11 cellular contexts compared by ENCODE assay signal in the genomic region with DNA sequence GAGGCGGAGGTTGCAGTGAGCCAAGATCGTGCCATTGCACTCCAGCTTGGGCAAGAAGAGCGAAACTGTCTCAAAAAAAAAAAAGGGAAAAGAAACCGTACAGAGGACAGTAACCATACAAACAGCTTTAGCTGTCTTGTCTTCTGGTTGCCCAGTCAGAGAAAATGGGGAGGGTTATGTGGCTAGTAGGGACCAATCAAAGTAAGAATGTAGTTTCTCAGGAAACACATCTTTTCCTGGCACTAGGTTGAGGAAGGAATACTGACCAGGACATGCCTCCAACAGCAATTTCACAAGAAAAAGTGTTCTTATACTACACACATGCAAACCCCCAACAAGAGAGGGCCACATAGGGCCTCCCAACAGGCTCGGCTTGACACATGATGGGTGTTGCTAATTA. TPM values are rescaled to one million over a fixed set of nuclear protein-coding genes. Genes with fewer than 3 reads are reported as not detected.
DNase-seq lines count a peak whose midpoint lies in the region; ATAC-seq and TF ChIP-seq lines count a peak whose summit lies in the region.
"Had no signal": no experiment of that assay in that cellular context is flagged by ENCODE, and none has a peak within 500 bp of the region (broad histone marks: within the 10 kb centered on the region; RNA-seq: fewer than 3 reads in every experiment).

No MANE protein-coding gene starts in this region.

- peaks cover 6% of the 10 kb centered on the region for H3F3A ChIP-seq in SK-N-SH (replicated peaks; ENCODE audit: insufficient read depth)

- peaks cover 27% of the 10 kb centered on the region for H3K4me1 Mint-ChIP-seq in activated naive CD8-positive, alpha-beta T cell (ENCODE audit: low read depth)
- H3K4me1 Mint-ChIP-seq in nephron progenitor cell = peaks cover 24% of the 10 kb centered on the region

- peaks cover 25 to 29% of the 10 kb centered on the region in 2 experiments for H3K36me3 ChIP-seq in SK-N-SH (replicated peaks in 1 of 2; ENCODE audit: control insufficient read depth in 1 of 2, insufficient read depth in 2 of 2, low read length in 1 of 2)

- CTCF ChIA-PET in SK-N-SH (lab: Yijun Ruan, JAX) = interaction anchor here (0.8 to 6.2 kb wide), 5 partner anchors 15 to 144 kb away, joined by 3 to 69 read pairs (median 6); a partner anchor contains a TSS

- no peaks in the 10 kb centered on the region for H3K9me3 ChIP-seq in SK-N-SH

- peaks cover 14% of the 10 kb centered on the region for H3K79me2 ChIP-seq in SK-N-SH (ENCODE audit: insufficient read depth)

- H3K4me1 ChIP-seq in SK-N-SH (ENCODE audit: control insufficient read depth in 1 of 2, insufficient read depth in 2 of 2, low read depth in 1 of 2, low read length in 1 of 2) = peaks cover 24 to 37% of the 10 kb centered on the region in 2 experiments; a peak in 3 of 4 replicates

- 95% methylated on average over 5 of the region's 5 CpGs for WGBS in SK-N-SH (ENCODE audit: low lambda C conversion rate)

- DNase-seq in SK-N-SH (peak; percentile 14), MV-4-11 (lab: John Stamatoyannopoulos, UW) (peak; percentile 98), nephron progenitor cell (no peak), glomerular visceral epithelial cell (ENCODE audit: extremely low spot score) (no peak), germinal center (ENCODE audit: low spot score) (no peak)
- DNase-seq: 8988T, KBM-7, SHP77 had no signal

- no peak overlapping the region for H3K27ac ChIP-seq in SK-N-SH (ENCODE audit: low read depth in 2 of 2, low read length in 1 of 2)

- peak overlapping the region; percentile 74 for H3K4me3 Mint-ChIP-seq in activated naive CD8-positive, alpha-beta T cell
- H3K4me3 Mint-ChIP-seq in nephron progenitor cell = peak overlapping the region; percentile 77

- H3K27me3 ChIP-seq in SK-N-SH (ENCODE audit: insufficient read depth) = no peaks in the 10 kb centered on the region

- H3K9ac ChIP-seq in SK-N-SH = no peak overlapping the region

- no peak overlapping the region for H3K4me3 ChIP-seq in SK-N-SH (ENCODE audit: low read depth in 2 of 2, low read length in 1 of 2)

- TF ChIP-seq EP300 in SK-N-SH (IDR thresholded peaks at IDR 0.05; ENCODE audit: borderline replicate concordance in 1 of 2, low read depth in 1 of 2, low read length in 1 of 2) = no peak

- no peaks in the 10 kb centered on the region for H3K9me2 ChIP-seq in SK-N-SH

- H3K36me3 Mint-ChIP-seq in activated naive CD8-positive, alpha-beta T cell = peaks cover 3% of the 10 kb centered on the region
- peaks cover 17% of the 10 kb centered on the region for H3K36me3 Mint-ChIP-seq in nephron progenitor cell (ENCODE audit: low read depth)

- TF ChIP-seq CTCF in SK-N-SH (IDR thresholded peaks at IDR 0.05) = no peak
- no peak for TF ChIP-seq CTCF in nephron progenitor cell (IDR thresholded peaks at IDR 0.05)

- ATAC-seq in SK-N-SH treated with all-trans-retinoic acid at 6 μM for 48 hours = no peak
- ATAC-seq in HG03442 (IDR thresholded peaks at IDR 0.05; ENCODE audit: unreplicated experiment) = no peak

- no peaks in the 10 kb centered on the region for H3K27me3 Mint-ChIP-seq in activated naive CD8-positive, alpha-beta T cell
- no peaks in the 10 kb centered on the region for H3K27me3 Mint-ChIP-seq in nephron progenitor cell (ENCODE audit: low read depth, poor library complexity)

- no peaks in the 10 kb centered on the region for H4K20me1 ChIP-seq in SK-N-SH (ENCODE audit: insufficient read depth)

- no peak overlapping the region for H2AFZ ChIP-seq in SK-N-SH (ENCODE audit: low read depth)

- H3K4me2 ChIP-seq in SK-N-SH = no peak overlapping the region

- H3K27ac Mint-ChIP-seq in activated naive CD8-positive, alpha-beta T cell = peak overlapping the region; percentile 35
- no peak overlapping the region for H3K27ac Mint-ChIP-seq in nephron progenitor cell

- POLR2A ChIA-PET in SK-N-SH (lab: Yijun Ruan, JAX) = interaction anchor here (0.7 to 5.3 kb wide), 4 partner anchors 7 to 587 kb away, joined by 7 to 67 read pairs (median 24); a partner anchor contains a TSS

- TF ChIP-seq RAD21 in SK-N-SH (IDR thresholded peaks at IDR 0.05; ENCODE audit: low read length) = no peak

- no peaks in the 10 kb centered on the region for H3K9me3 Mint-ChIP-seq in activated naive CD8-positive, alpha-beta T cell (ENCODE audit: low read depth)
- H3K9me3 Mint-ChIP-seq in nephron progenitor cell = no peaks in the 10 kb centered on the region

TF ChIP-seq in SK-N-SH, 30 proteins besides CTCF, POLR2A, EP300 and RAD21:
- TF ChIP-seq GABPA (IDR thresholded peaks at IDR 0.05; ENCODE audit: low read depth) = no peak
- TF ChIP-seq FOXM1 (IDR thresholded peaks at IDR 0.05; ENCODE audit: low read depth) = no peak
- TF ChIP-seq, protein P1, sequence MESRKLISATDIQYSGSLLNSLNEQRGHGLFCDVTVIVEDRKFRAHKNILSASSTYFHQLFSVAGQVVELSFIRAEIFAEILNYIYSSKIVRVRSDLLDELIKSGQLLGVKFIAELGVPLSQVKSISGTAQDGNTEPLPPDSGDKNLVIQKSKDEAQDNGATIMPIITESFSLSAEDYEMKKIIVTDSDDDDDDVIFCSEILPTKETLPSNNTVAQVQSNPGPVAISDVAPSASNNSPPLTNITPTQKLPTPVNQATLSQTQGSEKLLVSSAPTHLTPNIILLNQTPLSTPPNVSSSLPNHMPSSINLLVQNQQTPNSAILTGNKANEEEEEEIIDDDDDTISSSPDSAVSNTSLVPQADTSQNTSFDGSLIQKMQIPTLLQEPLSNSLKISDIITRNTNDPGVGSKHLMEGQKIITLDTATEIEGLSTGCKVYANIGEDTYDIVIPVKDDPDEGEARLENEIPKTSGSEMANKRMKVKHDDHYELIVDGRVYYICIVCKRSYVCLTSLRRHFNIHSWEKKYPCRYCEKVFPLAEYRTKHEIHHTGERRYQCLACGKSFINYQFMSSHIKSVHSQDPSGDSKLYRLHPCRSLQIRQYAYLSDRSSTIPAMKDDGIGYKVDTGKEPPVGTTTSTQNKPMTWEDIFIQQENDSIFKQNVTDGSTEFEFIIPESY (IDR thresholded peaks at IDR 0.05; ENCODE audit: borderline replicate concordance, low read depth) = 0 out of 2 replicates have a peak, but pooled peaks have one; percentile 13
TF ChIP-seq in SK-N-SH: peak in this region for 1.

TF ChIP-seq in SK-N-SH treated with all-trans-retinoic acid at 6 μM for 48 hours, 23 proteins besides CTCF, POLR2A, EP300 and RAD21:
- TF ChIP-seq ZNF8 (CRISPR knock-in tag; IDR thresholded peaks at IDR 0.05) (no peak), OSR1 (CRISPR knock-in tag; IDR thresholded peaks at IDR 0.05) (no peak)
- TF ChIP-seq, protein P2, sequence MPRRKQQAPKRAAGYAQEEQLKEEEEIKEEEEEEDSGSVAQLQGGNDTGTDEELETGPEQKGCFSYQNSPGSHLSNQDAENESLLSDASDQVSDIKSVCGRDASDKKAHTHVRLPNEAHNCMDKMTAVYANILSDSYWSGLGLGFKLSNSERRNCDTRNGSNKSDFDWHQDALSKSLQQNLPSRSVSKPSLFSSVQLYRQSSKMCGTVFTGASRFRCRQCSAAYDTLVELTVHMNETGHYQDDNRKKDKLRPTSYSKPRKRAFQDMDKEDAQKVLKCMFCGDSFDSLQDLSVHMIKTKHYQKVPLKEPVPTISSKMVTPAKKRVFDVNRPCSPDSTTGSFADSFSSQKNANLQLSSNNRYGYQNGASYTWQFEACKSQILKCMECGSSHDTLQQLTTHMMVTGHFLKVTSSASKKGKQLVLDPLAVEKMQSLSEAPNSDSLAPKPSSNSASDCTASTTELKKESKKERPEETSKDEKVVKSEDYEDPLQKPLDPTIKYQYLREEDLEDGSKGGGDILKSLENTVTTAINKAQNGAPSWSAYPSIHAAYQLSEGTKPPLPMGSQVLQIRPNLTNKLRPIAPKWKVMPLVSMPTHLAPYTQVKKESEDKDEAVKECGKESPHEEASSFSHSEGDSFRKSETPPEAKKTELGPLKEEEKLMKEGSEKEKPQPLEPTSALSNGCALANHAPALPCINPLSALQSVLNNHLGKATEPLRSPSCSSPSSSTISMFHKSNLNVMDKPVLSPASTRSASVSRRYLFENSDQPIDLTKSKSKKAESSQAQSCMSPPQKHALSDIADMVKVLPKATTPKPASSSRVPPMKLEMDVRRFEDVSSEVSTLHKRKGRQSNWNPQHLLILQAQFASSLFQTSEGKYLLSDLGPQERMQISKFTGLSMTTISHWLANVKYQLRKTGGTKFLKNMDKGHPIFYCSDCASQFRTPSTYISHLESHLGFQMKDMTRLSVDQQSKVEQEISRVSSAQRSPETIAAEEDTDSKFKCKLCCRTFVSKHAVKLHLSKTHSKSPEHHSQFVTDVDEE (CRISPR knock-in tag; IDR thresholded peaks at IDR 0.05) = no peak

RNA-seq across cellular contexts. Expression of a gene that starts 2.1 kb away (rescaled TPM):
- polyA plus RNA-seq in SK-N-SH (2012; rRNA removed) = 65.4 and 70.0 TPM in 2 replicates
- polyA plus RNA-seq in SK-N-SH (2012; cell fraction: cytosol; rRNA removed) = 43.0 and 58.4 TPM in 2 replicates
- 41.0 and 49.6 TPM in 2 replicates for polyA plus RNA-seq in SK-N-SH (2012; cell fraction: nucleus; rRNA removed)

RNA-seq across cellular contexts. Expression of a gene that starts 7.3 kb away (rescaled TPM):
- 82.8 and 90.4 TPM in 2 replicates for polyA plus RNA-seq in SK-N-SH (2012; rRNA removed)
- polyA plus RNA-seq in SK-N-SH (2012; cell fraction: cytosol; rRNA removed) = 77.5 and 82.2 TPM in 2 replicates
- polyA plus RNA-seq in SK-N-SH (2012; cell fraction: nucleus; rRNA removed) = 74.4 and 85.5 TPM in 2 replicates

RNA-seq across cellular contexts. Expression of a gene that starts 7.5 kb away (rescaled TPM):
- polyA plus RNA-seq in SK-N-SH (2012; rRNA removed) = 42.5 and 43.7 TPM in 2 replicates
- polyA plus RNA-seq in SK-N-SH (2012; cell fraction: cytosol; rRNA removed) = 13.3 and 21.1 TPM in 2 replicates
- 183 and 203 TPM in 2 replicates for polyA plus RNA-seq in SK-N-SH (2012; cell fraction: nucleus; rRNA removed)

RNA-seq across cellular contexts. Expression of a gene that starts 20.3 kb away (rescaled TPM):
- 11.7 and 13.2 TPM in 2 replicates for polyA plus RNA-seq in SK-N-SH (2012; rRNA removed)
- polyA plus RNA-seq in SK-N-SH (2012; cell fraction: cytosol; rRNA removed) = 7.0 and 10.2 TPM in 2 replicates
- 14.6 and 19.1 TPM in 2 replicates for polyA plus RNA-seq in SK-N-SH (2012; cell fraction: nucleus; rRNA removed)

Comparison
In these comparisons a context has a peak if more than half of its experiments do, and no peak if none do; other contexts are left out.
1. DNase-seq: peak in SK-N-SH (single experiment) and MV-4-11 (single experiment); none in nephron progenitor cell (single experiment), glomerular visceral epithelial cell (single experiment) and germinal center (single experiment).